9 cellular contexts compared by ENCODE assay signal in genomic region chr6:89242574-89243330, GRCh38. TPM values are rescaled to one million over a fixed set of nuclear protein-coding genes. Genes with fewer than 3 reads are reported as not detected.
DNase-seq lines count a peak whose midpoint lies in the region; ATAC-seq and TF ChIP-seq lines count a peak whose summit lies in the region.
"Had no signal": no experiment of that assay in that cellular context is flagged by ENCODE, and none has a peak within 500 bp of the region (broad histone marks: within the 10 kb centered on the region; RNA-seq: fewer than 3 reads in every experiment).

No MANE protein-coding gene starts in this region.

- no peaks in the 10 kb centered on the region for H3K9me3 Mint-ChIP-seq in endodermal cell

- TF ChIP-seq CTCF in endodermal cell (conservative IDR thresholded peaks at IDR 0.05) (peak; percentile 65), neural cell (IDR thresholded peaks at IDR 0.05; ENCODE audit: poor library complexity, severe bottlenecking) (peak; percentile 88)

- no peak overlapping the region for H3K9ac ChIP-seq in endodermal cell (ENCODE audit: extremely low read depth, low read length, poor library complexity, severe bottlenecking)
- no peak overlapping the region for H3K9ac ChIP-seq in neural cell (ENCODE audit: low read length)

- peak overlapping the region; percentile 43 for H2AFZ ChIP-seq in neural cell (ENCODE audit: low read depth, low read length)

- peaks cover 4% of the 10 kb centered on the region for H3K27me3 Mint-ChIP-seq in endodermal cell (ENCODE audit: insufficient read depth)

- TF ChIP-seq RAD21 in neural cell (conservative IDR thresholded peaks at IDR 0.05): peak; percentile 85

- no peaks in the 10 kb centered on the region for H4K20me1 ChIP-seq in neural cell (ENCODE audit: insufficient read depth)

- peaks cover 8% of the 10 kb centered on the region for H3K4me1 Mint-ChIP-seq in endodermal cell

- H3K4me3 Mint-ChIP-seq in endodermal cell: no peak overlapping the region

- no peaks in the 10 kb centered on the region for H3K36me3 ChIP-seq in endodermal cell (ENCODE audit: control insufficient read depth, insufficient read depth, low read length)
- H3K36me3 ChIP-seq in neural cell (ENCODE audit: insufficient read depth, low read length): no peaks in the 10 kb centered on the region

- no peaks in the 10 kb centered on the region for H3K4me1 ChIP-seq in endodermal cell (ENCODE audit: control insufficient read depth, insufficient read depth, low read length)

- H3K4me3 ChIP-seq in endodermal cell (ENCODE audit: low read length) (no peak overlapping the region), neural cell (ENCODE audit: low read length) (no peak overlapping the region)

- no peaks in the 10 kb centered on the region for H3K9me3 ChIP-seq in endodermal cell (ENCODE audit: control insufficient read depth, low read length)
- no peaks in the 10 kb centered on the region for H3K9me3 ChIP-seq in neural cell (ENCODE audit: low read length)

- ATAC-seq in GM18861 (IDR thresholded peaks at IDR 0.05; ENCODE audit: unreplicated experiment): no peak

- H3F3A ChIP-seq in neural cell (ENCODE audit: insufficient read depth, low read length, poor library complexity, severe bottlenecking): no peaks in the 10 kb centered on the region

- 11 to 21% methylated on average over 3 of the region's 3 CpGs for WGBS in endodermal cell (ENCODE audit: insufficient coverage in 1 of 2, insufficient read length in 1 of 2), 2 experiments

- H3K36me3 Mint-ChIP-seq in endodermal cell (ENCODE audit: low read depth): no peaks in the 10 kb centered on the region

- TF ChIP-seq EP300 in neural cell (conservative IDR thresholded peaks at IDR 0.05; ENCODE audit: poor library complexity, severe bottlenecking): no peak

- H3K27ac ChIP-seq in endodermal cell (ENCODE audit: low read depth, low read length): peak overlapping the region; percentile 69
- no peak overlapping the region for H3K27ac ChIP-seq in neural cell (ENCODE audit: low read length)

- H3K4me2 ChIP-seq in neural cell (ENCODE audit: low read length): no peak overlapping the region

- no peaks in the 10 kb centered on the region for H3K27me3 ChIP-seq in endodermal cell (ENCODE audit: control insufficient read depth, insufficient read depth, low read length, poor library complexity, severe bottlenecking)
- H3K27me3 ChIP-seq in neural cell (ENCODE audit: insufficient read depth, low read depth, low read length): no peaks in the 10 kb centered on the region

- DNase-seq in DMS53 treated with DMSO at 0.1 percent for 48 hours (lab: John Stamatoyannopoulos, UW; ENCODE audit: unreplicated experiment) (peak; percentile 70), HuH-7.5 (ENCODE audit: low spot score) (peak; percentile 24), OCI-M1 (lab: John Stamatoyannopoulos, UW) (peak; percentile 83), endodermal cell (peak; percentile 55), occipital lobe (lab: John Stamatoyannopoulos, UW) (no peak), COLO668 (lab: John Stamatoyannopoulos, UW; ENCODE audit: unreplicated experiment) (no peak)

- H3K27ac Mint-ChIP-seq in endodermal cell: no peak overlapping the region

- H3K79me2 ChIP-seq in neural cell (replicated peaks; ENCODE audit: insufficient read depth, low read length): no peaks in the 10 kb centered on the region

- H3K9me2 ChIP-seq in neural cell (ENCODE audit: insufficient read depth, low read length): no peaks in the 10 kb centered on the region

TF ChIP-seq in neural cell, 6 proteins besides CTCF, POLR2A, EP300 and RAD21:
- TF ChIP-seq MXI1 (conservative IDR thresholded peaks at IDR 0.05; ENCODE audit: poor library complexity, severe bottlenecking) (no peak), SMC3 (conservative IDR thresholded peaks at IDR 0.05; ENCODE audit: poor library complexity) (peak; percentile 94)
TF ChIP-seq in neural cell: peak in this region for 1.

RNA-seq across cellular contexts. Expression of gene GABRR1, which starts 25.6 kb away (rescaled TPM):
- total RNA-seq in endodermal cell (under 1 TPM in 1 of 2 donors, not detected in 1; 0.46 TPM), occipital lobe (not detected)
- polyA plus RNA-seq in endodermal cell (2013, experiment 1 of 2): 0.11 TPM
- polyA plus RNA-seq in endodermal cell (2013, experiment 2 of 2): not detected
- 0.36 TPM in 1 of 2 replicates, not detected in the other for polyA plus RNA-seq in neural cell
- polyA minus RNA-seq in neural cell: not detected in 2 replicates
- total RNA-seq: T-helper 2 cell treated with Interferon-gamma antibody and Interleukin-4, amounts not matched to agents 100 ng/mL and 5 ng/mL, for 36 hours had no signal

Comparison
In these comparisons a context has a peak if more than half of its experiments do, and no peak if none do; other contexts are left out.
1. DNase-seq: peak in DMS53 treated with DMSO at 0.1 percent for 48 hours (single experiment), HuH-7.5 (single experiment), OCI-M1 (single experiment) and endodermal cell (single experiment); none in occipital lobe (single experiment) and COLO668 (single experiment).